Comparison of ENCODE assay signal across 12 cellular contexts in the genomic region with DNA sequence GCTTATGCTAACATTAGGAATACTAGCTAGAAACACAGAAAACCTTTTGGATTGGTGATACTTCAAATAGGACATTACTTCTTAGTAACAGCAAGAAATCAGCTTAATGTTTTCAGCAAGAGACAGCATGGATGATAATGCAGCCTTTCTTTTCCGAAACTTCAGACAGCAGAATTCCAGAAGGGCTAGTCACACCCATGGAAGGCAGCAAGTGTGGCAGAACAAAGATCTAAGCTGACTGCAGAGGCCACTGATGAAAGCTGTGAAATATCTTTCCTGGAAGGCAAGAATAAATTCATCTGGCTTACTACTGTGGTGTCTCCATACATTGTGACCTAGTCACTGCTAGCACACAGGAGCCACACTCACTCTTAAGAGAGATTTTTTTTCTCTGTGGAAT.
DNase-seq lines count a peak whose midpoint lies in the region; ATAC-seq, FAIRE-seq and TF ChIP-seq lines count a peak whose summit lies in the region.
"Had no signal": no experiment of that assay in that cellular context is flagged by ENCODE, and none has a peak within 500 bp of the region (broad histone marks: within the 10 kb centered on the region; RNA-seq: fewer than 3 reads in every experiment).

No MANE protein-coding gene starts in this region.

- no peak overlapping the region for H2AFZ ChIP-seq in hepatocyte

- peaks cover 61% of the 10 kb centered on the region for H3K36me3 Mint-ChIP-seq in HFFc6 (ENCODE audit: low read depth)
- H3K36me3 Mint-ChIP-seq in T-helper 2 cell treated with Interferon-gamma antibody and Interleukin-4, amounts not matched to agents 5 μg/mL and 100 μg/mL, for 36 hours (ENCODE audit: low read depth) = peaks cover 63% of the 10 kb centered on the region

- TF ChIP-seq CTCF in HFFc6 (IDR thresholded peaks at IDR 0.05) (no peak), cardiac fibroblast (IDR thresholded peaks at IDR 0.05; ENCODE audit: low read depth, low read length) (no peak), hepatocyte (IDR thresholded peaks at IDR 0.05; ENCODE audit: poor library complexity) (no peak), mucosa of descending colon (IDR thresholded peaks at IDR 0.05) (no peak)

- H3K4me1 Mint-ChIP-seq in HFFc6 (ENCODE audit: low read depth) = peaks cover 41% of the 10 kb centered on the region
- H3K4me1 Mint-ChIP-seq in T-helper 2 cell treated with Interferon-gamma antibody and Interleukin-4, amounts not matched to agents 5 μg/mL and 100 μg/mL, for 36 hours (ENCODE audit: low read depth) = peaks cover 2% of the 10 kb centered on the region

- no peaks in the 10 kb centered on the region; the same call in 1 of the 2 replicates for H3K9me3 Mint-ChIP-seq in HFFc6
- H3K9me3 Mint-ChIP-seq in T-helper 2 cell treated with Interferon-gamma antibody and Interleukin-4, amounts not matched to agents 5 μg/mL and 100 μg/mL, for 36 hours = peaks cover 11% of the 10 kb centered on the region

- H3K27ac ChIP-seq in hepatocyte = peak overlapping the region; percentile 23

- H3K27me3 Mint-ChIP-seq in HFFc6 (ENCODE audit: insufficient read depth) = peaks cover 24% of the 10 kb centered on the region
- H3K27me3 Mint-ChIP-seq in T-helper 2 cell treated with Interferon-gamma antibody and Interleukin-4, amounts not matched to agents 5 μg/mL and 100 μg/mL, for 36 hours (ENCODE audit: low read depth) = no peaks in the 10 kb centered on the region

- H3K36me3 ChIP-seq in hepatocyte (replicated peaks; ENCODE audit: insufficient read depth, low read depth) (peaks cover 4% of the 10 kb centered on the region), mucosa of descending colon (ENCODE audit: low read depth) (no peaks in the 10 kb centered on the region)

- peaks cover 3% of the 10 kb centered on the region for H4K20me1 ChIP-seq in hepatocyte (ENCODE audit: insufficient read depth, poor library complexity, severe bottlenecking)

- H3K9me3 ChIP-seq in hepatocyte (ENCODE audit: low read depth) = no peaks in the 10 kb centered on the region
- no peaks in the 10 kb centered on the region for H3K9me3 ChIP-seq in mucosa of descending colon

- 81% methylated on average over 1 of the region's 1 CpG for WGBS in hepatocyte (ENCODE audit: low lambda C conversion rate, missing lambda C conversion rate)

- no peaks in the 10 kb centered on the region for H3K79me2 ChIP-seq in hepatocyte

- H3K4me2 ChIP-seq in hepatocyte = no peak overlapping the region

- H3K4me1 ChIP-seq in hepatocyte (ENCODE audit: insufficient read depth) (no peaks in the 10 kb centered on the region), mucosa of descending colon (ENCODE audit: low read depth) (no peaks in the 10 kb centered on the region)

- peak; percentile 59 for DNase-seq in HFFc6
- DNase-seq in cardiac fibroblast (ENCODE audit: low read depth in 2 of 2) = peak; percentile 79
- DNase-seq in hepatocyte (ENCODE audit: low spot score) = no peak
- peak; percentile 54 for DNase-seq in skeletal muscle cell (ENCODE audit: low read depth)
- no peak for DNase-seq in T-helper 2 cell treated with Interferon-gamma antibody and Interleukin-4, amounts not matched to agents 5 μg/mL and 100 μg/mL, for 36 hours (ENCODE audit: low spot score)
- DNase-seq in mucosa of descending colon = no peak
- DNase-seq in stimulated activated CD4-positive, alpha-beta T cell treated with anti-CD3 and anti-CD28 coated beads, Interleukin-2, amount 100 ng/mL, for 48 hours = no peak
- DNase-seq in GM19239 (ENCODE audit: insufficient read length, low spot score) = no peak
- DNase-seq: activated T-cell treated with anti-CD3 and anti-CD28 coated beads, Interleukin-2, amount 50 U/mL, for 1 hour; NCI-H1436 had no signal

- H3K9me2 ChIP-seq in hepatocyte (replicated peaks; ENCODE audit: insufficient read depth) = no peaks in the 10 kb centered on the region

- intact Hi-C loops in mucosa of descending colon (cut with DNase I, micrococcal nuclease) = no loop called here

- FAIRE-seq in GM19239 (lab: Jason Lieb, UNC) = no peak
- FAIRE-seq: GM12892, keratinocyte had no signal

- H3K27ac Mint-ChIP-seq in HFFc6 = peak overlapping the region; percentile 59
- H3K27ac Mint-ChIP-seq in T-helper 2 cell treated with Interferon-gamma antibody and Interleukin-4, amounts not matched to agents 5 μg/mL and 100 μg/mL, for 36 hours = no peak overlapping the region

- no peaks in the 10 kb centered on the region for H3K27me3 ChIP-seq in hepatocyte

- peak overlapping the region; percentile 33 for H3K4me3 Mint-ChIP-seq in HFFc6
- H3K4me3 Mint-ChIP-seq in T-helper 2 cell treated with Interferon-gamma antibody and Interleukin-4, amounts not matched to agents 5 μg/mL and 100 μg/mL, for 36 hours = no peak overlapping the region

- no peak for ATAC-seq in mucosa of descending colon

- H3K4me3 ChIP-seq in cardiac fibroblast (replicated peaks in 1 of 2; ENCODE audit: low read depth in 2 of 2, low read length in 2 of 2) (no peak overlapping the region), hepatocyte (no peak overlapping the region), skeletal muscle cell (ENCODE audit: low read depth, low read length) (no peak overlapping the region), mucosa of descending colon (no peak overlapping the region)

Comparison
In these comparisons a context has a peak if more than half of its experiments do, and no peak if none do; other contexts are left out.
1. DNase-seq: peak in HFFc6 (single experiment), cardiac fibroblast (2 of 2) and skeletal muscle cell (single experiment); none in hepatocyte (single experiment), T-helper 2 cell treated with Interferon-gamma antibody and Interleukin-4, amounts not matched to agents 5 μg/mL and 100 μg/mL, for 36 hours (single experiment), mucosa of descending colon (0 of 3), stimulated activated CD4-positive, alpha-beta T cell treated with anti-CD3 and anti-CD28 coated beads, Interleukin-2, amount 100 ng/mL, for 48 hours (0 of 2) and GM19239 (single experiment).